In genomic region chr1:56394298-56394697, GRCh38 we compare ENCODE assay signal across 25 cellular contexts.
"Had no signal": no experiment of that assay in that cellular context is flagged by ENCODE, and none has a peak within 500 bp of the region (broad histone marks: within the 10 kb centered on the region; RNA-seq: fewer than 3 reads in every experiment).

No MANE protein-coding gene starts in this region.

- H3K27ac Mint-ChIP-seq: activated B cell treated with CpG ODN at 0.5 μM for 24 hours; activated CD4-positive, alpha-beta T cell treated with anti-CD3 and anti-CD28 coated beads, Interleukin-2, amount 10 ng/mL, durations not matched to agents 24 days and 14 days; activated CD8-positive, alpha-beta memory T cell treated with anti-CD3 and anti-CD28 coated beads, Interleukin-2, amount 10 ng/mL, durations not matched to agents 7 days and 5 days; activated naive CD4-positive, alpha-beta T cell treated with anti-CD3 and anti-CD28 coated beads, Interleukin-2, amount 50 U/mL, for 24 hours; activated T-cell treated with anti-CD3 and anti-CD28 coated beads, Interleukin-2, amount 50 U/mL, for 24 hours; activated T-helper 1 cell treated with anti-CD3 and anti-CD28 coated beads, Interleukin-12 subunit alpha, Interleukin-12 subunit beta, Interleukin-2, Interleukin-4 antibody, amounts not matched to agents 30 ng/mL and 10 ng/mL and 1 ng/mL, durations not matched to agents 14 hours and 24 hours and 36 hours; T-cell had no signal

- H3K4me1 Mint-ChIP-seq: activated B cell treated with CpG ODN at 0.5 μM for 24 hours; activated CD4-positive, alpha-beta T cell treated with anti-CD3 and anti-CD28 coated beads, Interleukin-2, amount 10 ng/mL, durations not matched to agents 24 days and 14 days; activated CD8-positive, alpha-beta memory T cell treated with anti-CD3 and anti-CD28 coated beads, Interleukin-2, amount 10 ng/mL, durations not matched to agents 7 days and 5 days; activated naive CD4-positive, alpha-beta T cell treated with anti-CD3 and anti-CD28 coated beads, Interleukin-2, amount 50 U/mL, for 24 hours; T-cell had no signal

- H3K9me3 Mint-ChIP-seq: activated CD4-positive, alpha-beta T cell treated with anti-CD3 and anti-CD28 coated beads, Interleukin-2, amount 10 ng/mL, durations not matched to agents 24 days and 14 days; activated naive CD4-positive, alpha-beta T cell treated with anti-CD3 and anti-CD28 coated beads, Interleukin-2, amount 50 U/mL, for 24 hours; activated T-helper 1 cell treated with anti-CD3 and anti-CD28 coated beads, Interleukin-12 subunit alpha, Interleukin-12 subunit beta, Interleukin-2, Interleukin-4 antibody, amounts not matched to agents 30 ng/mL and 10 ng/mL and 1 ng/mL, durations not matched to agents 14 hours and 24 hours and 36 hours had no signal

- H3K27ac ChIP-seq: SK-N-MC had no signal

- H3K4me3 Mint-ChIP-seq: activated B cell treated with CpG ODN at 0.5 μM for 24 hours; activated CD4-positive, alpha-beta T cell treated with anti-CD3 and anti-CD28 coated beads, Interleukin-2, amount 10 ng/mL, durations not matched to agents 24 days and 14 days; activated CD8-positive, alpha-beta memory T cell treated with anti-CD3 and anti-CD28 coated beads, Interleukin-2, amount 10 ng/mL, durations not matched to agents 7 days and 5 days; activated naive CD4-positive, alpha-beta T cell treated with anti-CD3 and anti-CD28 coated beads, Interleukin-2, amount 50 U/mL, for 24 hours; activated T-cell treated with anti-CD3 and anti-CD28 coated beads, Interleukin-2, amount 50 U/mL, for 24 hours; activated T-helper 1 cell treated with anti-CD3 and anti-CD28 coated beads, Interleukin-12 subunit alpha, Interleukin-12 subunit beta, Interleukin-2, Interleukin-4 antibody, amounts not matched to agents 30 ng/mL and 10 ng/mL and 1 ng/mL, durations not matched to agents 14 hours and 24 hours and 36 hours; T-cell had no signal

- H3K27me3 Mint-ChIP-seq: activated CD4-positive, alpha-beta T cell treated with anti-CD3 and anti-CD28 coated beads, Interleukin-2, amount 10 ng/mL, durations not matched to agents 24 days and 14 days; activated CD8-positive, alpha-beta memory T cell treated with anti-CD3 and anti-CD28 coated beads, Interleukin-2, amount 10 ng/mL, durations not matched to agents 7 days and 5 days; activated T-cell treated with anti-CD3 and anti-CD28 coated beads, Interleukin-2, amount 50 U/mL, for 24 hours had no signal

- DNase-seq: activated B cell treated with CpG ODN at 0.5 μM for 24 hours; activated CD4-positive, alpha-beta T cell treated with anti-CD3 and anti-CD28 coated beads for 1 hour; activated CD4-positive, alpha-beta T cell treated with anti-CD3 and anti-CD28 coated beads, Interleukin-2, amount 10 ng/mL, durations not matched to agents 24 days and 14 days; activated CD4-positive, alpha-beta T cell treated with anti-CD3 and anti-CD28 coated beads, Interleukin-2, amount 50 U/mL, for 48 hours; activated CD8-positive, alpha-beta memory T cell treated with anti-CD3 and anti-CD28 coated beads, Interleukin-2, amount 10 ng/mL, durations not matched to agents 7 days and 5 days; activated effector memory CD4-positive, alpha-beta T cell treated with Interleukin-2 at 50 U/mL for 16 hours; activated naive CD4-positive, alpha-beta T cell; activated T-cell treated with anti-CD3 and anti-CD28 coated beads, Interleukin-2, amount 50 U/mL, for 24 hours; MG63; MV-4-11; NCI-H1092 treated with DMSO at 0.1 percent for 48 hours; NCI-H1417 treated with DMSO at 0.1 percent for 48 hours; NCI-H1694; NCI-H2029; NCI-H2107; NCI-H345; NCI-H510A; NCI-H526 treated with DMSO at 0.1 percent for 48 hours; T-cell; T-helper 2 cell; T1000 had no signal

- H3K36me3 Mint-ChIP-seq: activated CD8-positive, alpha-beta memory T cell treated with anti-CD3 and anti-CD28 coated beads, Interleukin-2, amount 10 ng/mL, durations not matched to agents 7 days and 5 days; activated naive CD4-positive, alpha-beta T cell treated with anti-CD3 and anti-CD28 coated beads, Interleukin-2, amount 50 U/mL, for 24 hours; T-cell had no signal

- H3K27me3 ChIP-seq: MG63 had no signal

- H3K9me3 ChIP-seq: MG63 had no signal

- ATAC-seq: activated CD8-positive, alpha-beta memory T cell treated with anti-CD3 and anti-CD28 coated beads, Interleukin-2, amount 10 ng/mL, durations not matched to agents 7 days and 5 days; T-cell had no signal

- H3K4me3 ChIP-seq: MG63, SK-N-MC had no signal

- H3K36me3 ChIP-seq: MG63 had no signal

- FAIRE-seq: TTC549 had no signal
